Comparison of ENCODE assay signal across 10 cellular contexts in genomic region chr11:20668844-20669832, GRCh38. TPM values are rescaled to one million over a fixed set of nuclear protein-coding genes. Genes with fewer than 3 reads are reported as not detected.
DNase-seq lines count a peak whose midpoint lies in the region; ATAC-seq, FAIRE-seq and TF ChIP-seq lines count a peak whose summit lies in the region.
"Had no signal": no experiment of that assay in that cellular context is flagged by ENCODE, and none has a peak within 500 bp of the region (broad histone marks: within the 10 kb centered on the region; RNA-seq: fewer than 3 reads in every experiment).

Gene NELL1, plus strand, starts transcription at chr11:20669586.

- no peak for DNase-seq in CD4-positive, alpha-beta memory T cell
- DNase-seq in H1 (ENCODE audit: low read depth in 1 of 2, low spot score in 2 of 2) = peak in 1 of 2 experiments; percentile 66
- peak; percentile 14 for DNase-seq in neural crest cell (ENCODE audit: low read depth, low spot score)
- DNase-seq in sciatic nerve (ENCODE audit: low spot score) = no peak
- DNase-seq in RKO (ENCODE audit: low spot score) = no peak
- DNase-seq in OCI-M2 (lab: John Stamatoyannopoulos, UW; ENCODE audit: unreplicated experiment) = no peak
- DNase-seq: activated CD4-positive, CD25-positive, alpha-beta regulatory T cell; brain microvascular endothelial cell had no signal

- H3K4me3 ChIP-seq in CD4-positive, alpha-beta memory T cell (ENCODE audit: low read length in 2 of 2) = no peak within 1 kb of the TSS
- H3K4me3 ChIP-seq in KMS-11 (IDR thresholded peaks at IDR 0.05; ENCODE audit: insufficient read depth, low read depth, low read length) (no peak within 1 kb of the TSS), H1 (ENCODE audit: extremely low read depth in 1 of 4, insufficient read depth in 2 of 4, low read depth in 3 of 4, low read length in 4 of 4) (peak within 1 kb of the TSS; percentile 55 to 80 (median 56))

- ATAC-seq in HG03196 (IDR thresholded peaks at IDR 0.05; ENCODE audit: unreplicated experiment) (no peak), sciatic nerve (no peak)

- CTCF ChIA-PET in CD4-positive, alpha-beta memory T cell (lab: Charles Lee; ENCODE audit: partially characterized antibody) = no interaction called here
- CTCF ChIA-PET in H1 (lab: Charles Lee; ENCODE audit: partially characterized antibody) = interaction anchor here (1.1 to 2.3 kb wide), 4 partner anchors 12 to 21 kb away, joined by 3 to 11 read pairs (median 8); no protein-coding TSS in a partner anchor

- no peak within 1 kb of the TSS for H3K27ac ChIP-seq in CD4-positive, alpha-beta memory T cell (ENCODE audit: low read depth, low read length)
- H3K27ac ChIP-seq in KMS-11 (no peak within 1 kb of the TSS), H1 (ENCODE audit: low read depth, low read length) (no peak within 1 kb of the TSS)
- H3K27ac ChIP-seq: brain microvascular endothelial cell had no signal

- H3K4me1 Mint-ChIP-seq in CD4-positive, alpha-beta memory T cell = peaks cover 7 to 24% (median 14%) of the 10 kb centered on the region in 4 donors
- H3K4me1 Mint-ChIP-seq in neural crest cell = peaks cover 31% of the 10 kb centered on the region

- H3K9me3 Mint-ChIP-seq in CD4-positive, alpha-beta memory T cell = peaks cover 0 to 7% (median 2%) of the 10 kb centered on the region in 8 donors
- H3K9me3 Mint-ChIP-seq in neural crest cell = no peaks in the 10 kb centered on the region

- no peaks in the 10 kb centered on the region for H3K36me3 ChIP-seq in CD4-positive, alpha-beta memory T cell (ENCODE audit: insufficient read depth, low read length)
- H3K36me3 ChIP-seq in KMS-11 (ENCODE audit: insufficient read depth) (no peaks in the 10 kb centered on the region), H1 (ENCODE audit: control insufficient read depth in 2 of 4, insufficient read depth in 4 of 4, low read length in 3 of 4) (no peaks in the 10 kb centered on the region)
- H3K36me3 ChIP-seq: brain microvascular endothelial cell had no signal

- TF ChIP-seq CTCF in KMS-11 (conservative IDR thresholded peaks at IDR 0.05; ENCODE audit: low read depth, low read length) (no peak), H1 (IDR thresholded peaks at IDR 0.05; ENCODE audit: control extremely low read depth in 1 of 3, insufficient read depth in 1 of 3, low read depth in 1 of 3, low read length in 3 of 3) (no peak), neural crest cell (conservative IDR thresholded peaks at IDR 0.05) (no peak)

- H2BK20ac ChIP-seq in H1 (ENCODE audit: low read length) = no peak within 1 kb of the TSS

- H3K4me2 ChIP-seq in KMS-11 (no peak within 1 kb of the TSS), H1 (ENCODE audit: insufficient read depth in 1 of 2, low read depth in 2 of 2, low read length in 2 of 2) (peak within 1 kb of the TSS; percentile 77 to 99)

- no peak within 1 kb of the TSS for H2AK5ac ChIP-seq in H1 (ENCODE audit: low read depth, low read length)

- H3K27me3 ChIP-seq in CD4-positive, alpha-beta memory T cell (ENCODE audit: insufficient read depth, low read length) = peaks cover 12% of the 10 kb centered on the region
- no peaks in the 10 kb centered on the region for H3K27me3 ChIP-seq in KMS-11 (ENCODE audit: insufficient read depth, low read depth)
- H3K27me3 ChIP-seq in H1 (replicated peaks in 1 of 4; ENCODE audit: control insufficient read depth in 3 of 4, extremely low read depth in 1 of 4, insufficient read depth in 3 of 4, low read length in 3 of 4) = peaks cover 45 to 60% (median 59%) of the 10 kb centered on the region in 4 experiments

- peak within 1 kb of the TSS; percentile 26; the same call in 1 of the 2 replicates for H4K8ac ChIP-seq in H1 (ENCODE audit: extremely low read depth, insufficient read depth, low read length)

- peak within 1 kb of the TSS; percentile 10; the same call in 1 of the 2 replicates for H2AFZ ChIP-seq in KMS-11 (ENCODE audit: low read depth)
- no peak within 1 kb of the TSS; the same call in 1 of the 2 replicates for H2AFZ ChIP-seq in H1 (ENCODE audit: low read length)

- H2BK5ac ChIP-seq in H1 (ENCODE audit: low read depth, low read length) = no peak within 1 kb of the TSS

- H3K79me2 ChIP-seq in KMS-11 (ENCODE audit: insufficient read depth, low read depth) (no peaks in the 10 kb centered on the region), H1 (ENCODE audit: control insufficient read depth in 1 of 2, insufficient read depth in 2 of 2, low read length in 2 of 2) (no peaks in the 10 kb centered on the region)

- TF ChIP-seq RAD21 in H1 (IDR thresholded peaks at IDR 0.05 in 1 of 2, conservative IDR thresholded peaks at IDR 0.05 in 1 of 2; ENCODE audit: low read depth in 2 of 2, low read length in 2 of 2) = no peak

- H2BK120ac ChIP-seq in H1 (replicated peaks; ENCODE audit: low read depth, low read length) = no peak within 1 kb of the TSS

- no peaks in the 10 kb centered on the region for H3K9me3 ChIP-seq in CD4-positive, alpha-beta memory T cell (ENCODE audit: control insufficient read depth in 1 of 2, low read length in 2 of 2)
- H3K9me3 ChIP-seq in H1 (ENCODE audit: insufficient read depth in 2 of 2, low read depth in 1 of 2, low read length in 1 of 2) = no peaks in the 10 kb centered on the region

- no peak within 1 kb of the TSS for H3K56ac ChIP-seq in H1 (replicated peaks; ENCODE audit: insufficient read length, low read depth, low read length)

- no peak for TF ChIP-seq EP300 in H1 (IDR thresholded peaks at IDR 0.05; ENCODE audit: borderline replicate concordance in 1 of 2, low read depth in 2 of 2, low read length in 2 of 2)

- WGBS in H1 (ENCODE audit: extremely low coverage in 1 of 2, insufficient coverage in 1 of 2, insufficient read length in 1 of 2, insufficient replicate concordance in 2 of 2, low coverage in 1 of 2, low lambda C conversion rate in 2 of 2, missing lambda C conversion rate in 1 of 2), 2 experiments = 4% methylated on average over 67 of the region's 93 CpGs; no CpG with 5 or more reads in 1 of the 2 experiments

- no peak within 1 kb of the TSS for H2BK15ac ChIP-seq in H1 (ENCODE audit: low read length)

- H4K5ac ChIP-seq in H1 (ENCODE audit: insufficient read length, low read depth, low read length) = no peak within 1 kb of the TSS

- H2BK12ac ChIP-seq in H1 (ENCODE audit: low read depth, low read length) = no peak within 1 kb of the TSS

- H3K36me3 Mint-ChIP-seq in CD4-positive, alpha-beta memory T cell = no peaks in the 10 kb centered on the region
- no peaks in the 10 kb centered on the region for H3K36me3 Mint-ChIP-seq in neural crest cell (ENCODE audit: low read depth)

- H3K27ac Mint-ChIP-seq in CD4-positive, alpha-beta memory T cell = no peak within 1 kb of the TSS
- H3K27ac Mint-ChIP-seq in neural crest cell (ENCODE audit: unreplicated experiment) = no peak within 1 kb of the TSS

- H3K79me1 ChIP-seq in H1 (ENCODE audit: low read depth, low read length) = no peaks in the 10 kb centered on the region

- peaks cover 38 to 50% of the 10 kb centered on the region in 2 donors for H3K27me3 Mint-ChIP-seq in CD4-positive, alpha-beta memory T cell
- peaks cover 97% of the 10 kb centered on the region for H3K27me3 Mint-ChIP-seq in neural crest cell (ENCODE audit: low read depth)

- H3K23me2 ChIP-seq in H1 (ENCODE audit: low read depth, low read length) = peaks cover 21% of the 10 kb centered on the region

- H3K23ac ChIP-seq in H1 (ENCODE audit: insufficient read length) = no peak within 1 kb of the TSS

- peak within 1 kb of the TSS in 7 of 8 donors; percentile 7 to 72 (median 31) for H3K4me3 Mint-ChIP-seq in CD4-positive, alpha-beta memory T cell
- peak within 1 kb of the TSS; percentile 80 for H3K4me3 Mint-ChIP-seq in neural crest cell

- no peak for FAIRE-seq in H1 (lab: Jason Lieb, UNC)

- no peak within 1 kb of the TSS for H3K14ac ChIP-seq in H1 (ENCODE audit: insufficient read length)

- no peak within 1 kb of the TSS for H4K91ac ChIP-seq in H1 (replicated peaks; ENCODE audit: insufficient read length, low read length)

- POLR2A ChIA-PET in CD4-positive, alpha-beta memory T cell (lab: Charles Lee; ENCODE audit: partially characterized antibody) = no interaction called here
- POLR2A ChIA-PET in H1 (lab: Charles Lee; ENCODE audit: partially characterized antibody) = no interaction called here

- no peaks in the 10 kb centered on the region for H3K4me1 ChIP-seq in CD4-positive, alpha-beta memory T cell (ENCODE audit: insufficient read depth, low read length)
- H3K4me1 ChIP-seq in KMS-11 (ENCODE audit: low read depth, poor library complexity, severe bottlenecking) (no peaks in the 10 kb centered on the region), H1 (replicated peaks in 1 of 4; ENCODE audit: control insufficient read depth in 3 of 4, insufficient read depth in 4 of 4, low read length in 3 of 4) (peaks cover 12 to 24% (median 13%) of the 10 kb centered on the region in 4 experiments; a peak in 6 of 7 replicates)

- no peak within 1 kb of the TSS for H3K9ac ChIP-seq in KMS-11
- H3K9ac ChIP-seq in H1 (replicated peaks in 1 of 4; ENCODE audit: extremely low read depth in 1 of 4, low read depth in 3 of 4, low read length in 3 of 4) = no peak within 1 kb of the TSS

- H3K18ac ChIP-seq in H1 (ENCODE audit: extremely low read depth, low read length) = no peak within 1 kb of the TSS; the same call in 1 of the 2 replicates

- H4K20me1 ChIP-seq in KMS-11 (ENCODE audit: insufficient read depth) (no peaks in the 10 kb centered on the region), H1 (replicated peaks in 1 of 2; ENCODE audit: control insufficient read depth in 1 of 2, insufficient read depth in 2 of 2, low read length in 2 of 2) (peaks cover 0 to 5% of the 10 kb centered on the region in 2 experiments)

- intact Hi-C loops in CD4-positive, alpha-beta memory T cell (cut with micrococcal nuclease) = no loop called here
- intact Hi-C loops in sciatic nerve (cut with DNase I) = no loop called here

- no peak within 1 kb of the TSS for H3K4ac ChIP-seq in H1 (replicated peaks; ENCODE audit: insufficient read length, low read depth, low read length)

- no peak for TF ChIP-seq POLR2A in H1 (IDR thresholded peaks at IDR 0.05; ENCODE audit: control extremely low read depth in 1 of 2, low read depth in 2 of 2, low read length in 2 of 2)

TF ChIP-seq in H1, 55 proteins besides CTCF, POLR2A, EP300 and RAD21 (continues in another document):
- TF ChIP-seq POLR2AphosphoS5 (IDR thresholded peaks at IDR 0.05; ENCODE audit: low read depth, low read length) = no peak
- no peak for TF ChIP-seq BACH1 (IDR thresholded peaks at IDR 0.05; ENCODE audit: low read length)
- TF ChIP-seq EZH2 (IDR thresholded peaks at IDR 0.05; ENCODE audit: low read depth, low read length, severe bottlenecking) = peak; percentile 76

RNA-seq across cellular contexts. Expression of gene NELL1, which starts in this region (rescaled TPM):
- total RNA-seq in CD4-positive, alpha-beta memory T cell = not detected
- polyA plus RNA-seq in CD4-positive, alpha-beta memory T cell = not detected
- not detected in 2 replicates for total RNA-seq in H1 (2021; fragmentation: NEBNext Ultra II Directional; extraction: Animal tissue kit (Norgen Biotek cat#: 25700))
- 0.06 and 0.21 TPM in 2 replicates for polyA plus RNA-seq in H1 (2011; rRNA removed)
- 0.17 TPM for polyA plus RNA-seq in H1 (2011; cell fraction: cytosol; rRNA removed)
- polyA plus RNA-seq in H1 (2011; cell fraction: nucleus; rRNA removed) = 0.54 TPM
- polyA plus RNA-seq in H1 (2012, experiment 1 of 2) = 0.11 to 0.32 TPM (median 0.15 TPM) in 4 replicates
- not detected for polyA plus RNA-seq in H1 (2012, experiment 2 of 2)
- 0.22 TPM for polyA plus RNA-seq in H1 (2013, experiment 1 of 2)
- 0.22 TPM for polyA plus RNA-seq in H1 (2013, experiment 2 of 2)
- polyA minus RNA-seq in H1 (2011; rRNA and poly(A)+ RNA removed) = 0.35 and 1.9 TPM in 2 replicates
- not detected for polyA minus RNA-seq in H1 (2011; cell fraction: cytosol; rRNA and poly(A)+ RNA removed)
- polyA minus RNA-seq in H1 (2011; cell fraction: nucleus; rRNA and poly(A)+ RNA removed) = 2.4 TPM
- total RNA-seq in neural crest cell = 0.51 and 1.2 TPM in 2 replicates
- total RNA-seq in sciatic nerve = 0.18 TPM

Comparison
In these comparisons a context has a peak if more than half of its experiments do, and no peak if none do; other contexts are left out.
1. H3K4me3 ChIP-seq: peak in H1 (4 of 4); none in CD4-positive, alpha-beta memory T cell (0 of 2) and KMS-11 (single experiment).